In genomic region chr1:94929351-94929814, GRCh38 we compare ENCODE assay signal across 11 cellular contexts. TPM values are rescaled to one million over a fixed set of nuclear protein-coding genes. Genes with fewer than 3 reads are reported as not detected.
DNase-seq lines count a peak whose midpoint lies in the region; ATAC-seq, FAIRE-seq and TF ChIP-seq lines count a peak whose summit lies in the region.
"Had no signal": no experiment of that assay in that cellular context is flagged by ENCODE, and none has a peak within 500 bp of the region (broad histone marks: within the 10 kb centered on the region; RNA-seq: fewer than 3 reads in every experiment).

No MANE protein-coding gene starts in this region.

- WGBS in mesenchymal stem cell, result 58% methylated on average over 5 of the region's 7 CpGs
- WGBS in small intestine, 3 donors, result 12 to 47% (median 37%) methylated on average over 7 of the region's 7 CpGs

- H3K27me3 ChIP-seq in HUES6 (ENCODE audit: control insufficient read depth, insufficient read depth, low read length) (no peaks in the 10 kb centered on the region), colonic mucosa (no peaks in the 10 kb centered on the region), mesenchymal stem cell (ENCODE audit: control insufficient read depth in 1 of 2, insufficient read depth in 1 of 2, low read length in 2 of 2) (no peaks in the 10 kb centered on the region), small intestine (ENCODE audit: control insufficient read depth in 2 of 2, insufficient read depth in 2 of 2, low read length in 2 of 2) (peaks cover 0 to 2% of the 10 kb centered on the region in 2 donors)

- H3K23ac ChIP-seq in mesenchymal stem cell (ENCODE audit: low read length in 2 of 2), result peak overlapping the region in 1 of 2 experiments; percentile 64

- no peak overlapping the region for H2BK15ac ChIP-seq in mesenchymal stem cell (ENCODE audit: low read depth, poor library complexity, severe bottlenecking)

- peak; percentile 75 for DNase-seq in colonic mucosa
- DNase-seq in mesenchymal stem cell, result peak; percentile 57
- DNase-seq in small intestine, result peak; percentile 83
- no peak for DNase-seq in activated T-cell treated with anti-CD3 and anti-CD28 coated beads for 4 hours
- DNase-seq in NCI-H187 treated with DMSO at 0.1 percent for 48 hours (lab: John Stamatoyannopoulos, UW), result no peak
- DNase-seq in SKM-1 (lab: John Stamatoyannopoulos, UW; ENCODE audit: unreplicated experiment), result no peak
- DNase-seq: activated T-cell treated with anti-CD3 and anti-CD28 coated beads, Interleukin-2, amount 50 U/mL, for 1 hour; DND-41 had no signal

- H3K9ac ChIP-seq in HUES6 (ENCODE audit: low read length) (no peak overlapping the region), colonic mucosa (ENCODE audit: low read depth in 2 of 2, low read length in 2 of 2) (peak overlapping the region; percentile 33 to 77), mesenchymal stem cell (ENCODE audit: low read length) (no peak overlapping the region)

- H3K79me1 ChIP-seq in mesenchymal stem cell (replicated peaks; ENCODE audit: low read length, poor library complexity, severe bottlenecking), result peaks cover 18% of the 10 kb centered on the region

- H3K4me1 ChIP-seq in HUES6 (ENCODE audit: control insufficient read depth, insufficient read depth, low read length) (peaks cover 30% of the 10 kb centered on the region), colonic mucosa (no peaks in the 10 kb centered on the region), mesenchymal stem cell (ENCODE audit: control insufficient read depth, insufficient read depth, low read depth, low read length) (peaks cover 13% of the 10 kb centered on the region), small intestine (ENCODE audit: control insufficient read depth in 2 of 2, insufficient read depth in 1 of 2, low read depth in 1 of 2, low read length in 1 of 2) (no peaks in the 10 kb centered on the region)

- no peak overlapping the region for H2BK5ac ChIP-seq in mesenchymal stem cell (ENCODE audit: low read depth, low read length, poor library complexity, severe bottlenecking)

- H2BK12ac ChIP-seq in mesenchymal stem cell (ENCODE audit: low read length in 2 of 2), result peak overlapping the region in 1 of 2 experiments; percentile 45

- FAIRE-seq in small intestine (lab: Jason Lieb, UNC), result no peak

- H3K36me3 ChIP-seq in HUES6 (ENCODE audit: control insufficient read depth, insufficient read depth, low read length) (peaks cover 10% of the 10 kb centered on the region; the same call in 1 of the 2 replicates), colonic mucosa (no peaks in the 10 kb centered on the region), mesenchymal stem cell (ENCODE audit: control insufficient read depth in 1 of 2, insufficient read depth in 2 of 2, low read depth in 1 of 2, low read length in 2 of 2) (peaks cover 0 to 3% of the 10 kb centered on the region in 2 experiments), small intestine (ENCODE audit: control insufficient read depth in 2 of 2, insufficient read depth in 2 of 2, low read length in 2 of 2) (no peaks in the 10 kb centered on the region)

- no peaks in the 10 kb centered on the region for H3K9me3 ChIP-seq in HUES6 (ENCODE audit: control insufficient read depth, insufficient read depth, low read depth, low read length)
- no peaks in the 10 kb centered on the region for H3K9me3 ChIP-seq in colonic mucosa
- H3K9me3 ChIP-seq in mesenchymal stem cell (ENCODE audit: control insufficient read depth, low read length), result no peaks in the 10 kb centered on the region
- H3K9me3 ChIP-seq in small intestine (ENCODE audit: control insufficient read depth, low read depth), result no peaks in the 10 kb centered on the region

- H3K27ac ChIP-seq in HUES6 (ENCODE audit: low read depth, low read length) (no peak overlapping the region), colonic mucosa (peak overlapping the region; percentile 98), mesenchymal stem cell (ENCODE audit: low read length, poor library complexity, severe bottlenecking) (no peak overlapping the region), small intestine (ENCODE audit: low read depth in 1 of 2, low read length in 1 of 2) (peak overlapping the region; percentile 33 to 61)

- ATAC-seq in HG02973 (IDR thresholded peaks at IDR 0.05; ENCODE audit: unreplicated experiment), result no peak

- H4K91ac ChIP-seq in mesenchymal stem cell (ENCODE audit: low read length), result no peak overlapping the region

- H2AK5ac ChIP-seq in mesenchymal stem cell (ENCODE audit: low read length, severe bottlenecking), result no peak overlapping the region

- H3K18ac ChIP-seq in mesenchymal stem cell (ENCODE audit: low read depth in 1 of 2, low read length in 2 of 2), result peak overlapping the region in 1 of 2 experiments; percentile 75

- H3K4ac ChIP-seq in mesenchymal stem cell (ENCODE audit: low read depth in 1 of 2, low read length in 2 of 2), result peak overlapping the region in 1 of 2 experiments; percentile 11

- no peak overlapping the region for H3K4me2 ChIP-seq in mesenchymal stem cell (ENCODE audit: low read length, poor library complexity, severe bottlenecking)

- H3K4me3 ChIP-seq in HUES6 (ENCODE audit: low read depth, low read length), result peak overlapping the region; percentile 76
- H3K4me3 ChIP-seq in colonic mucosa, result peak overlapping the region; percentile 6
- H3K4me3 ChIP-seq in mesenchymal stem cell (ENCODE audit: insufficient read depth in 1 of 2, low read depth in 1 of 2, low read length in 2 of 2), result peak overlapping the region in 1 of 2 experiments; percentile 83
- peak overlapping the region in 1 of 2 donors; percentile 9 for H3K4me3 ChIP-seq in small intestine (ENCODE audit: low read depth in 1 of 2, low read length in 2 of 2)
- H3K4me3 ChIP-seq: skin epidermis had no signal

- TF ChIP-seq CTCF in colonic mucosa (IDR thresholded peaks at IDR 0.05), result no peak

- intact Hi-C loops in colonic mucosa (cut with DNase I), result loop anchor here (5.0 kb wide), 1 partner anchor 67 kb away; no protein-coding TSS in a partner anchor

- H4K8ac ChIP-seq in mesenchymal stem cell (ENCODE audit: low read length), result peak overlapping the region; percentile 12

- H3K14ac ChIP-seq in mesenchymal stem cell (ENCODE audit: low read length in 2 of 2), result no peak overlapping the region

- no peak overlapping the region for H2BK120ac ChIP-seq in mesenchymal stem cell (ENCODE audit: low read depth, low read length)

- no peak overlapping the region for H2AFZ ChIP-seq in mesenchymal stem cell (ENCODE audit: low read depth, low read length)

RNA-seq across cellular contexts. Expression of gene CNN3, which starts 2.5 kb away (rescaled TPM):
- 100 to 1,000 TPM; 117 to 164 TPM for total RNA-seq in colonic mucosa
- 226 TPM for polyA plus RNA-seq in mesenchymal stem cell (2013, experiment 1 of 2)
- 232 TPM for polyA plus RNA-seq in mesenchymal stem cell (2013, experiment 2 of 2)
- polyA plus RNA-seq in small intestine, result 100 to 1,000 TPM in 2 of 3 donors, 10 to 100 TPM in 1; 58.9 to 155 (median 132) TPM

Comparison
In these comparisons a context has a peak if more than half of its experiments do, and no peak if none do; other contexts are left out.
1. H3K27ac ChIP-seq: peak in colonic mucosa (single experiment) and small intestine (2 of 2); none in HUES6 (single experiment) and mesenchymal stem cell (single experiment).
2. H3K9ac ChIP-seq: peak in colonic mucosa (2 of 2); none in HUES6 (single experiment) and mesenchymal stem cell (single experiment).
3. DNase-seq: peak in colonic mucosa (single experiment), mesenchymal stem cell (single experiment) and small intestine (single experiment); none in activated T-cell treated with anti-CD3 and anti-CD28 coated beads for 4 hours (single experiment), NCI-H187 treated with DMSO at 0.1 percent for 48 hours (single experiment) and SKM-1 (single experiment).